ENCODE assay signal across 1 cellular context in the genomic region with DNA sequence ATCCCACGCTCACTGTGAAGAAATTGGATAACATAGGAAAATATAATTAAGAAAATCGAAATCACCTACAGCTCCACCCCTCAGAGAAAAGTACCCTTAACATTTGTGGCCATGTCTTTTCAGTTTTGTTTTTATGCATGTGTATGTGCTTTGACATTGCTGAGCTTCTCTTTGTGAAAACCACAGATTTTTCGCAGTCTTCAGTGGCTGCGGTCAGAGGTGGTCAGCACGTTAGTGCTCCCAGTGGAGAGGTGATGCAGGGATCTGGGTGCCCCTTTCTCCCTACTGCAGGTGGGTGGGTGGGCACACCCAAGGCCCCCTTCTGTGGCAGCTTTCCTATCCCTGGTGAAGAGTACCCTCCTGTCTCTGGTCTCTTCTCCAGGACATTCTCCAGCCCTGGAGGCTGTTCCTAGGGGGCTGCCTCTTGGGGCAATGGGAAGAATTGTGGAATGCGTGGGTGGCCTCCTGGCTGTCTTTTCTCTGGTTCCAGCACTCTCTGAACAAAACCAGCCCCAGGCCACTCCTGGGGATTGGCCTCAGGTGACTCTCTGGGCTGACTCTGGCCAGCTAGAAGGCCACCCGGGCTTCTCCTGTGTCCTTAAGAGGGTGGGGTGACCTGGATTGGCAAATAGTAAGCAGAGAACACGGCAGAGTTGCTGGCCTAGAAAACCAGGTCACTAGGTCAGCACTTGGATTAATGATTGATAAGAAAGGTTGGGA.
A peak's percentile ranks its signal among the peaks of the same experiment; 100 is the strongest.
TF ChIP-seq lines count a peak whose summit lies in the region.

No MANE protein-coding gene starts in this region.

TF ChIP-seq in HepG2, 621 proteins besides CTCF, POLR2A, EP300 and RAD21 (continued from another document and continues in another):
- TF ChIP-seq, protein P1, sequence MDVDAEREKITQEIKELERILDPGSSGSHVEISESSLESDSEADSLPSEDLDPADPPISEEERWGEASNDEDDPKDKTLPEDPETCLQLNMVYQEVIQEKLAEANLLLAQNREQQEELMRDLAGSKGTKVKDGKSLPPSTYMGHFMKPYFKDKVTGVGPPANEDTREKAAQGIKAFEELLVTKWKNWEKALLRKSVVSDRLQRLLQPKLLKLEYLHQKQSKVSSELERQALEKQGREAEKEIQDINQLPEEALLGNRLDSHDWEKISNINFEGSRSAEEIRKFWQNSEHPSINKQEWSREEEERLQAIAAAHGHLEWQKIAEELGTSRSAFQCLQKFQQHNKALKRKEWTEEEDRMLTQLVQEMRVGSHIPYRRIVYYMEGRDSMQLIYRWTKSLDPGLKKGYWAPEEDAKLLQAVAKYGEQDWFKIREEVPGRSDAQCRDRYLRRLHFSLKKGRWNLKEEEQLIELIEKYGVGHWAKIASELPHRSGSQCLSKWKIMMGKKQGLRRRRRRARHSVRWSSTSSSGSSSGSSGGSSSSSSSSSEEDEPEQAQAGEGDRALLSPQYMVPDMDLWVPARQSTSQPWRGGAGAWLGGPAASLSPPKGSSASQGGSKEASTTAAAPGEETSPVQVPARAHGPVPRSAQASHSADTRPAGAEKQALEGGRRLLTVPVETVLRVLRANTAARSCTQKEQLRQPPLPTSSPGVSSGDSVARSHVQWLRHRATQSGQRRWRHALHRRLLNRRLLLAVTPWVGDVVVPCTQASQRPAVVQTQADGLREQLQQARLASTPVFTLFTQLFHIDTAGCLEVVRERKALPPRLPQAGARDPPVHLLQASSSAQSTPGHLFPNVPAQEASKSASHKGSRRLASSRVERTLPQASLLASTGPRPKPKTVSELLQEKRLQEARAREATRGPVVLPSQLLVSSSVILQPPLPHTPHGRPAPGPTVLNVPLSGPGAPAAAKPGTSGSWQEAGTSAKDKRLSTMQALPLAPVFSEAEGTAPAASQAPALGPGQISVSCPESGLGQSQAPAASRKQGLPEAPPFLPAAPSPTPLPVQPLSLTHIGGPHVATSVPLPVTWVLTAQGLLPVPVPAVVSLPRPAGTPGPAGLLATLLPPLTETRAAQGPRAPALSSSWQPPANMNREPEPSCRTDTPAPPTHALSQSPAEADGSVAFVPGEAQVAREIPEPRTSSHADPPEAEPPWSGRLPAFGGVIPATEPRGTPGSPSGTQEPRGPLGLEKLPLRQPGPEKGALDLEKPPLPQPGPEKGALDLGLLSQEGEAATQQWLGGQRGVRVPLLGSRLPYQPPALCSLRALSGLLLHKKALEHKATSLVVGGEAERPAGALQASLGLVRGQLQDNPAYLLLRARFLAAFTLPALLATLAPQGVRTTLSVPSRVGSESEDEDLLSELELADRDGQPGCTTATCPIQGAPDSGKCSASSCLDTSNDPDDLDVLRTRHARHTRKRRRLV (CRISPR knock-in tag; IDR thresholded peaks at IDR 0.05): no peak
- TF ChIP-seq CREM (IDR thresholded peaks at IDR 0.05): peak; percentile 58; the same call in 1 of the 2 replicates
- TF ChIP-seq CREM (CRISPR knock-in tag; IDR thresholded peaks at IDR 0.05): no peak
- TF ChIP-seq TBX3 (IDR thresholded peaks at IDR 0.05; ENCODE audit: borderline replicate concordance): no peak
- no peak for TF ChIP-seq HOXA7 (CRISPR knock-in tag; IDR thresholded peaks at IDR 0.05)
- TF ChIP-seq, protein P2, sequence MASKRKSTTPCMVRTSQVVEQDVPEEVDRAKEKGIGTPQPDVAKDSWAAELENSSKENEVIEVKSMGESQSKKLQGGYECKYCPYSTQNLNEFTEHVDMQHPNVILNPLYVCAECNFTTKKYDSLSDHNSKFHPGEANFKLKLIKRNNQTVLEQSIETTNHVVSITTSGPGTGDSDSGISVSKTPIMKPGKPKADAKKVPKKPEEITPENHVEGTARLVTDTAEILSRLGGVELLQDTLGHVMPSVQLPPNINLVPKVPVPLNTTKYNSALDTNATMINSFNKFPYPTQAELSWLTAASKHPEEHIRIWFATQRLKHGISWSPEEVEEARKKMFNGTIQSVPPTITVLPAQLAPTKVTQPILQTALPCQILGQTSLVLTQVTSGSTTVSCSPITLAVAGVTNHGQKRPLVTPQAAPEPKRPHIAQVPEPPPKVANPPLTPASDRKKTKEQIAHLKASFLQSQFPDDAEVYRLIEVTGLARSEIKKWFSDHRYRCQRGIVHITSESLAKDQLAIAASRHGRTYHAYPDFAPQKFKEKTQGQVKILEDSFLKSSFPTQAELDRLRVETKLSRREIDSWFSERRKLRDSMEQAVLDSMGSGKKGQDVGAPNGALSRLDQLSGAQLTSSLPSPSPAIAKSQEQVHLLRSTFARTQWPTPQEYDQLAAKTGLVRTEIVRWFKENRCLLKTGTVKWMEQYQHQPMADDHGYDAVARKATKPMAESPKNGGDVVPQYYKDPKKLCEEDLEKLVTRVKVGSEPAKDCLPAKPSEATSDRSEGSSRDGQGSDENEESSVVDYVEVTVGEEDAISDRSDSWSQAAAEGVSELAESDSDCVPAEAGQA (IDR thresholded peaks at IDR 0.05; ENCODE audit: low read depth): no peak
- TF ChIP-seq, protein P2 (CRISPR knock-in tag; IDR thresholded peaks at IDR 0.05; ENCODE audit: borderline replicate concordance): no peak
- TF ChIP-seq ZNF34 (CRISPR knock-in tag; IDR thresholded peaks at IDR 0.05; ENCODE audit: borderline replicate concordance): no peak
- TF ChIP-seq, protein P3, sequence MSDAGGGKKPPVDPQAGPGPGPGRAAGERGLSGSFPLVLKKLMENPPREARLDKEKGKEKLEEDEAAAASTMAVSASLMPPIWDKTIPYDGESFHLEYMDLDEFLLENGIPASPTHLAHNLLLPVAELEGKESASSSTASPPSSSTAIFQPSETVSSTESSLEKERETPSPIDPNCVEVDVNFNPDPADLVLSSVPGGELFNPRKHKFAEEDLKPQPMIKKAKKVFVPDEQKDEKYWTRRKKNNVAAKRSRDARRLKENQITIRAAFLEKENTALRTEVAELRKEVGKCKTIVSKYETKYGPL (CRISPR knock-in tag; IDR thresholded peaks at IDR 0.05): no peak
- TF ChIP-seq, protein P4, sequence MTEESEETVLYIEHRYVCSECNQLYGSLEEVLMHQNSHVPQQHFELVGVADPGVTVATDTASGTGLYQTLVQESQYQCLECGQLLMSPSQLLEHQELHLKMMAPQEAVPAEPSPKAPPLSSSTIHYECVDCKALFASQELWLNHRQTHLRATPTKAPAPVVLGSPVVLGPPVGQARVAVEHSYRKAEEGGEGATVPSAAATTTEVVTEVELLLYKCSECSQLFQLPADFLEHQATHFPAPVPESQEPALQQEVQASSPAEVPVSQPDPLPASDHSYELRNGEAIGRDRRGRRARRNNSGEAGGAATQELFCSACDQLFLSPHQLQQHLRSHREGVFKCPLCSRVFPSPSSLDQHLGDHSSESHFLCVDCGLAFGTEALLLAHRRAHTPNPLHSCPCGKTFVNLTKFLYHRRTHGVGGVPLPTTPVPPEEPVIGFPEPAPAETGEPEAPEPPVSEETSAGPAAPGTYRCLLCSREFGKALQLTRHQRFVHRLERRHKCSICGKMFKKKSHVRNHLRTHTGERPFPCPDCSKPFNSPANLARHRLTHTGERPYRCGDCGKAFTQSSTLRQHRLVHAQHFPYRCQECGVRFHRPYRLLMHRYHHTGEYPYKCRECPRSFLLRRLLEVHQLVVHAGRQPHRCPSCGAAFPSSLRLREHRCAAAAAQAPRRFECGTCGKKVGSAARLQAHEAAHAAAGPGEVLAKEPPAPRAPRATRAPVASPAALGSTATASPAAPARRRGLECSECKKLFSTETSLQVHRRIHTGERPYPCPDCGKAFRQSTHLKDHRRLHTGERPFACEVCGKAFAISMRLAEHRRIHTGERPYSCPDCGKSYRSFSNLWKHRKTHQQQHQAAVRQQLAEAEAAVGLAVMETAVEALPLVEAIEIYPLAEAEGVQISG (CRISPR knock-in tag; IDR thresholded peaks at IDR 0.05): peak; percentile 78
- no peak for TF ChIP-seq ZNF792 (CRISPR knock-in tag; IDR thresholded peaks at IDR 0.05)
- 0 out of 2 replicates have a peak, but pooled peaks have one; percentile 21 for TF ChIP-seq ONECUT2 (CRISPR knock-in tag; IDR thresholded peaks at IDR 0.05)
- TF ChIP-seq ETV5 (CRISPR knock-in tag; IDR thresholded peaks at IDR 0.05; ENCODE audit: borderline replicate concordance): no peak; the same call in 1 of the 2 replicates
- TF ChIP-seq MYC (CRISPR knock-in tag; IDR thresholded peaks at IDR 0.05; ENCODE audit: borderline replicate concordance): no peak
- TF ChIP-seq, protein P5, sequence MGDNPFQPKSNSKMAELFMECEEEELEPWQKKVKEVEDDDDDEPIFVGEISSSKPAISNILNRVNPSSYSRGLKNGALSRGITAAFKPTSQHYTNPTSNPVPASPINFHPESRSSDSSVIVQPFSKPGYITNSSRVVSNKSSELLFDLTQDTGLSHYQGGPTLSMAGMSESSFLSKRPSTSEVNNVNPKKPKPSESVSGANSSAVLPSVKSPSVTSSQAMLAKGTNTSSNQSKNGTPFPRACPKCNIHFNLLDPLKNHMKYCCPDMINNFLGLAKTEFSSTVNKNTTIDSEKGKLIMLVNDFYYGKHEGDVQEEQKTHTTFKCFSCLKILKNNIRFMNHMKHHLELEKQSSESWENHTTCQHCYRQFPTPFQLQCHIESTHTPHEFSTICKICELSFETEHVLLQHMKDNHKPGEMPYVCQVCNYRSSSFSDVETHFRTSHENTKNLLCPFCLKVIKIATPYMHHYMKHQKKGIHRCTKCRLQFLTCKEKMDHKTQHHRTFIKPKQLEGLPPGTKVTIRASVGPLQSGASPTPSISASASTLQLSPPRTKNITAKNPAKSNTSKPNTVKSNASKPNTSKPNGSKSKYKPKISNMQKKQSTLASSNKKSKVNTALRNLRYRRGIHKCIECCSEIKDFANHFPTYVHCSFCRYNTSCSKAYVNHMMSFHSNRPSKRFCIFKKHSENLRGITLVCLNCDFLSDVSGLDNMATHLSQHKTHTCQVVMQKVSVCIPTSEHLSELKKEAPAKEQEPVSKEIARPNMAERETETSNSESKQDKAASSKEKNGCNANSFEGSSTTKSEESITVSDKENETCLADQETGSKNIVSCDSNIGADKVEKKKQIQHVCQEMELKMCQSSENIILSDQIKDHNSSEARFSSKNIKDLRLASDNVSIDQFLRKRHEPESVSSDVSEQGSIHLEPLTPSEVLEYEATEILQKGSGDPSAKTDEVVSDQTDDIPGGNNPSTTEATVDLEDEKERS (CRISPR knock-in tag; IDR thresholded peaks at IDR 0.05): no peak
- TF ChIP-seq NR1H2 (CRISPR knock-in tag; IDR thresholded peaks at IDR 0.05; ENCODE audit: borderline replicate concordance, low read depth): no peak
- TF ChIP-seq NR2F2 (IDR thresholded peaks at IDR 0.05; ENCODE audit: borderline replicate concordance, low read depth): peak; percentile 86
- no peak; the same call in 1 of the 2 replicates for TF ChIP-seq ZSCAN31 (CRISPR knock-in tag; IDR thresholded peaks at IDR 0.05; ENCODE audit: low read depth)
- TF ChIP-seq MIER3 (CRISPR knock-in tag; IDR thresholded peaks at IDR 0.05; ENCODE audit: borderline replicate concordance): peak; percentile 32; the same call in 1 of the 2 replicates
- no peak for TF ChIP-seq NFE2L1 (CRISPR knock-in tag; IDR thresholded peaks at IDR 0.05; ENCODE audit: borderline replicate concordance)
- no peak for TF ChIP-seq ZNF317 (CRISPR knock-in tag; IDR thresholded peaks at IDR 0.05)
- TF ChIP-seq ZNF136 (CRISPR knock-in tag; IDR thresholded peaks at IDR 0.05; ENCODE audit: low read depth): no peak
- TF ChIP-seq, protein P6, sequence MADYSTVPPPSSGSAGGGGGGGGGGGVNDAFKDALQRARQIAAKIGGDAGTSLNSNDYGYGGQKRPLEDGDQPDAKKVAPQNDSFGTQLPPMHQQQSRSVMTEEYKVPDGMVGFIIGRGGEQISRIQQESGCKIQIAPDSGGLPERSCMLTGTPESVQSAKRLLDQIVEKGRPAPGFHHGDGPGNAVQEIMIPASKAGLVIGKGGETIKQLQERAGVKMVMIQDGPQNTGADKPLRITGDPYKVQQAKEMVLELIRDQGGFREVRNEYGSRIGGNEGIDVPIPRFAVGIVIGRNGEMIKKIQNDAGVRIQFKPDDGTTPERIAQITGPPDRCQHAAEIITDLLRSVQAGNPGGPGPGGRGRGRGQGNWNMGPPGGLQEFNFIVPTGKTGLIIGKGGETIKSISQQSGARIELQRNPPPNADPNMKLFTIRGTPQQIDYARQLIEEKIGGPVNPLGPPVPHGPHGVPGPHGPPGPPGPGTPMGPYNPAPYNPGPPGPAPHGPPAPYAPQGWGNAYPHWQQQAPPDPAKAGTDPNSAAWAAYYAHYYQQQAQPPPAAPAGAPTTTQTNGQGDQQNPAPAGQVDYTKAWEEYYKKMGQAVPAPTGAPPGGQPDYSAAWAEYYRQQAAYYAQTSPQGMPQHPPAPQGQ (CRISPR knock-in tag; IDR thresholded peaks at IDR 0.05; ENCODE audit: borderline replicate concordance): no peak
- peak; percentile 67 for TF ChIP-seq ELF3 (CRISPR knock-in tag; IDR thresholded peaks at IDR 0.05)
- TF ChIP-seq, protein P7, sequence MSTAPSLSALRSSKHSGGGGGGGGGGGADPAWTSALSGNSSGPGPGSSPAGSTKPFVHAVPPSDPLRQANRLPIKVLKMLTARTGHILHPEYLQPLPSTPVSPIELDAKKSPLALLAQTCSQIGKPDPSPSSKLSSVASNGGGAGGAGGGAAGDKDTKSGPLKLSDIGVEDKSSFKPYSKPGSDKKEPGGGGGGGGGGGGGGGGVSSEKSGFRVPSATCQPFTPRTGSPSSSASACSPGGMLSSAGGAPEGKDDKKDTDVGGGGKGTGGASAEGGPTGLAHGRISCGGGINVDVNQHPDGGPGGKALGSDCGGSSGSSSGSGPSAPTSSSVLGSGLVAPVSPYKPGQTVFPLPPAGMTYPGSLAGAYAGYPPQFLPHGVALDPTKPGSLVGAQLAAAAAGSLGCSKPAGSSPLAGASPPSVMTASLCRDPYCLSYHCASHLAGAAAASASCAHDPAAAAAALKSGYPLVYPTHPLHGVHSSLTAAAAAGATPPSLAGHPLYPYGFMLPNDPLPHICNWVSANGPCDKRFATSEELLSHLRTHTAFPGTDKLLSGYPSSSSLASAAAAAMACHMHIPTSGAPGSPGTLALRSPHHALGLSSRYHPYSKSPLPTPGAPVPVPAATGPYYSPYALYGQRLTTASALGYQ (CRISPR knock-in tag; IDR thresholded peaks at IDR 0.05): peak; percentile 67; the same call in 1 of the 2 replicates
- TF ChIP-seq HES4 (CRISPR knock-in tag; IDR thresholded peaks at IDR 0.05; ENCODE audit: borderline replicate concordance): no peak
- TF ChIP-seq, protein P8, sequence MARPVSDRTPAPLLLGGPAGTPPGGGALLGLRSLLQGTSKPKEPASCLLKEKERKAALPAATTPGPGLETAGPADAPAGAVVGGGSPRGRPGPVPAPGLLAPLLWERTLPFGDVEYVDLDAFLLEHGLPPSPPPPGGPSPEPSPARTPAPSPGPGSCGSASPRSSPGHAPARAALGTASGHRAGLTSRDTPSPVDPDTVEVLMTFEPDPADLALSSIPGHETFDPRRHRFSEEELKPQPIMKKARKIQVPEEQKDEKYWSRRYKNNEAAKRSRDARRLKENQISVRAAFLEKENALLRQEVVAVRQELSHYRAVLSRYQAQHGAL (CRISPR knock-in tag; IDR thresholded peaks at IDR 0.05; ENCODE audit: not compliant biosample characterization): no peak
- no peak for TF ChIP-seq REXO4 (CRISPR knock-in tag; IDR thresholded peaks at IDR 0.05; ENCODE audit: borderline replicate concordance)
- TF ChIP-seq SAP130 (CRISPR knock-in tag; IDR thresholded peaks at IDR 0.05; ENCODE audit: low read depth): peak; percentile 83
